Comparison of ENCODE assay signal across 8 cellular contexts in genomic region chr1:35079003-35079930, GRCh38. TPM values are rescaled to one million over a fixed set of nuclear protein-coding genes. Genes with fewer than 3 reads are reported as not detected.
DNase-seq lines count a peak whose midpoint lies in the region; ATAC-seq and TF ChIP-seq lines count a peak whose summit lies in the region.

TSS of gene ZMYM1 (plus strand) at chr1:35079385. CDS start at chr1:35093988, 14,603 bp downstream.

- CTCF ChIA-PET in GM10248 (lab: Yijun Ruan, JAX) = interaction anchor here (0.8 to 1.3 kb wide), 4 partner anchors 14 to 50 kb away, joined by 3 read pairs; no protein-coding TSS in a partner anchor

- peaks cover 14% of the 10 kb centered on the region for H3K4me1 Mint-ChIP-seq in type B pancreatic cell (ENCODE audit: unreplicated experiment)

- peak within 1 kb of the TSS; percentile 97 for H3K4me3 Mint-ChIP-seq in type B pancreatic cell

- TF ChIP-seq CTCF in GM10248 (IDR thresholded peaks at IDR 0.05; ENCODE audit: control extremely low read depth, extremely low read depth, low read depth, missing control alignments) (no peak), SU-DHL-6 (IDR thresholded peaks at IDR 0.05; ENCODE audit: insufficient read depth, low read length, poor library complexity, severe bottlenecking) (no peak), heart right ventricle (IDR thresholded peaks at IDR 0.05) (no peak), type B pancreatic cell (conservative IDR thresholded peaks at IDR 0.05) (no peak)

- peak within 1 kb of the TSS; percentile 77 for H3K27ac ChIP-seq in SU-DHL-6 (ENCODE audit: low read depth, low read length)
- H3K27ac ChIP-seq in adipose tissue (ENCODE audit: low read depth, low read length) = peak within 1 kb of the TSS; percentile 54
- H3K27ac ChIP-seq in heart right ventricle = peak within 1 kb of the TSS; percentile 41 to 93 (median 86)

- H3K4me2 ChIP-seq in SU-DHL-6 (ENCODE audit: low read depth, low read length, poor library complexity, severe bottlenecking) = peak within 1 kb of the TSS; percentile 64

- peak; percentile 92 for DNase-seq in GM10248 (ENCODE audit: extremely low spot score)
- peak; percentile 88 for DNase-seq in NCI-H1092 treated with DMSO at 0.1 percent for 48 hours (lab: John Stamatoyannopoulos, UW)
- DNase-seq in heart right ventricle = peak; percentile 86 to 87
- peak; percentile 76 to 97 (median 86) for DNase-seq in posterior cingulate gyrus
- peak; percentile 92 for DNase-seq in type B pancreatic cell (ENCODE audit: extremely low spot score, unreplicated experiment)

- peak within 1 kb of the TSS; percentile 99 for H3K27ac Mint-ChIP-seq in type B pancreatic cell

- peaks cover 34% of the 10 kb centered on the region for H3K79me2 ChIP-seq in SU-DHL-6 (ENCODE audit: insufficient read depth, low read length)

- H2AFZ ChIP-seq in SU-DHL-6 (ENCODE audit: low read depth, low read length, severe bottlenecking) = peak within 1 kb of the TSS; percentile 76

- peaks cover 11% of the 10 kb centered on the region for H3K36me3 Mint-ChIP-seq in type B pancreatic cell

- no peaks in the 10 kb centered on the region for H4K20me1 ChIP-seq in SU-DHL-6 (ENCODE audit: low read depth, low read length)

- H3K27me3 Mint-ChIP-seq in type B pancreatic cell = peaks cover 18% of the 10 kb centered on the region

- H3K9me3 ChIP-seq in SU-DHL-6 (ENCODE audit: insufficient read depth, low read length) (no peaks in the 10 kb centered on the region), heart right ventricle (peaks cover 0 to 8% (median 0%) of the 10 kb centered on the region in 11 donors)

- WGBS in adipose tissue, 3 donors = 0 to 1% (median 1%) methylated on average over 52 of the region's 52 CpGs
- 1% methylated on average over 52 of the region's 52 CpGs for WGBS in heart right ventricle, 2 donors

- ATAC-seq in HG02588 (IDR thresholded peaks at IDR 0.05; ENCODE audit: unreplicated experiment) (peak; percentile 83), heart right ventricle (peak; percentile 95 to 99 (median 98))

- no peaks in the 10 kb centered on the region for H3K36me3 ChIP-seq in SU-DHL-6 (ENCODE audit: low read length)
- H3K36me3 ChIP-seq in heart right ventricle = peaks cover 0 to 6% (median 0%) of the 10 kb centered on the region in 9 donors

- peak within 1 kb of the TSS; percentile 66 for H3K9ac ChIP-seq in SU-DHL-6 (ENCODE audit: low read length)

- POLR2A ChIA-PET in GM10248 (lab: Yijun Ruan, JAX) = interaction anchor here (0.6 to 1.3 kb wide), 3 partner anchors 52 to 371 kb away, joined by 3 read pairs; partner anchors contain the start of gene TMEM35B

- H3K9me3 Mint-ChIP-seq in type B pancreatic cell = no peaks in the 10 kb centered on the region

- H3K4me3 ChIP-seq in SU-DHL-6 (ENCODE audit: insufficient read depth, low read length, poor library complexity, severe bottlenecking) (peak within 1 kb of the TSS; percentile 59), heart right ventricle (peak within 1 kb of the TSS; percentile 50 to 88 (median 77))

- H3K9me2 ChIP-seq in SU-DHL-6 (replicated peaks; ENCODE audit: insufficient read depth, low read length) = no peaks in the 10 kb centered on the region

- H3K27me3 ChIP-seq in SU-DHL-6 (ENCODE audit: low read length) (no peaks in the 10 kb centered on the region), heart right ventricle (no peaks in the 10 kb centered on the region)

- intact Hi-C loops in heart right ventricle (cut with DNase I) = loop anchor here in 2 of 10 donors (2.0 to 5.0 kb wide), 2 partner anchors 47 to 48 kb away; partner anchors contain the start of gene ZMYM6 (in 2 of the 2)
- intact Hi-C loops in posterior cingulate gyrus (cut with DNase I) = loop anchor here (5.0 kb wide), 1 partner anchor 42 kb away; no protein-coding TSS in a partner anchor

- H3F3A ChIP-seq in SU-DHL-6 (ENCODE audit: insufficient read depth) = no peaks in the 10 kb centered on the region

- H3K4me1 ChIP-seq in heart right ventricle = peaks cover 4 to 18% (median 15%) of the 10 kb centered on the region in 9 donors

RNA-seq across cellular contexts. Expression of gene ZMYM1, which starts in this region (rescaled TPM):
- polyA plus RNA-seq in adipose tissue = 1 to 10 TPM; 1.5 to 3.6 (median 1.8) TPM
- 10 to 100 TPM in 1 of 10 donors, 1 to 10 TPM in 9; 4.2 to 11.0 (median 7.3) TPM for total RNA-seq in heart right ventricle
- 1 to 10 TPM; 1.2 to 7.7 TPM for polyA plus RNA-seq in heart right ventricle
- 19.4 and 31.8 TPM in 2 replicates for total RNA-seq in type B pancreatic cell (ENCODE audit: low replicate concordance)

Comparison
In these comparisons a context has a peak if more than half of its experiments do, and no peak if none do; other contexts are left out.
1. Peak in every context shown above with its lines: DNase-seq, ATAC-seq, H3K4me3 ChIP-seq and H3K27ac ChIP-seq.